ENCODE assay signal across 1 cellular context in the genomic region with DNA sequence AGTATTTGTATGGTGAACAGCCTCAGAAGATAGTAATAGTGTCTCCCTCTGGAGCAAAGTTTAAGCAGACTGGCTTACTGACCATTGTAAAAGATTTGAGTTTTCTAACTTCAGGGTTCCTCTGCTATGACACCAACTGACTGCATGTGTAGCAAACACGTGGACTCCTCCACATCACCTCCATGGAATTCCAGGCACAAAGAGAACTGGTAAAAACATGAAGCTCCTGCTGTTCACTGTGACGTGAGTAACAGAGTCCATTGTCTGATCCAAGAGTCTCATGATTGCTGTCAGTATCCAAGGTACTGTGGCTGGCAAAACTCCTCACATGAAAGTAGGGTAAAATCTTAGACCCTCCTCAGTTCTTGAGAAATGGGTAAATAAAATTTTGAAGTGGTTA.
TF ChIP-seq lines count a peak whose summit lies in the region.

No MANE protein-coding gene starts in this region.

TF ChIP-seq in A549, 52 proteins besides CTCF, POLR2A, EP300 and RAD21:
- no peak for TF ChIP-seq KDM5A (IDR thresholded peaks at IDR 0.05)
- TF ChIP-seq MYC (IDR thresholded peaks at IDR 0.05; ENCODE audit: borderline replicate concordance, low read length): no peak
- TF ChIP-seq, protein P1, sequence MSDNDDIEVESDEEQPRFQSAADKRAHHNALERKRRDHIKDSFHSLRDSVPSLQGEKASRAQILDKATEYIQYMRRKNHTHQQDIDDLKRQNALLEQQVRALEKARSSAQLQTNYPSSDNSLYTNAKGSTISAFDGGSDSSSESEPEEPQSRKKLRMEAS (IDR thresholded peaks at IDR 0.05): no peak
- TF ChIP-seq MAZ (IDR thresholded peaks at IDR 0.05; ENCODE audit: borderline replicate concordance, low read depth, low read length): no peak
- TF ChIP-seq NFE2L2 (conservative IDR thresholded peaks at IDR 0.05; ENCODE audit: low read length): no peak
- no peak for TF ChIP-seq FOSL2 (IDR thresholded peaks at IDR 0.05)
- TF ChIP-seq FOSL2 (CRISPR knock-in tag; IDR thresholded peaks at IDR 0.05): no peak
- TF ChIP-seq BHLHE40 (IDR thresholded peaks at IDR 0.05; ENCODE audit: low read depth, low read length): no peak
- TF ChIP-seq, protein P2, sequence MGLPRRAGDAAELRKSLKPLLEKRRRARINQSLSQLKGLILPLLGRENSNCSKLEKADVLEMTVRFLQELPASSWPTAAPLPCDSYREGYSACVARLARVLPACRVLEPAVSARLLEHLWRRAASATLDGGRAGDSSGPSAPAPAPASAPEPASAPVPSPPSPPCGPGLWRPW (IDR thresholded peaks at IDR 0.05): no peak
